In the genomic region with DNA sequence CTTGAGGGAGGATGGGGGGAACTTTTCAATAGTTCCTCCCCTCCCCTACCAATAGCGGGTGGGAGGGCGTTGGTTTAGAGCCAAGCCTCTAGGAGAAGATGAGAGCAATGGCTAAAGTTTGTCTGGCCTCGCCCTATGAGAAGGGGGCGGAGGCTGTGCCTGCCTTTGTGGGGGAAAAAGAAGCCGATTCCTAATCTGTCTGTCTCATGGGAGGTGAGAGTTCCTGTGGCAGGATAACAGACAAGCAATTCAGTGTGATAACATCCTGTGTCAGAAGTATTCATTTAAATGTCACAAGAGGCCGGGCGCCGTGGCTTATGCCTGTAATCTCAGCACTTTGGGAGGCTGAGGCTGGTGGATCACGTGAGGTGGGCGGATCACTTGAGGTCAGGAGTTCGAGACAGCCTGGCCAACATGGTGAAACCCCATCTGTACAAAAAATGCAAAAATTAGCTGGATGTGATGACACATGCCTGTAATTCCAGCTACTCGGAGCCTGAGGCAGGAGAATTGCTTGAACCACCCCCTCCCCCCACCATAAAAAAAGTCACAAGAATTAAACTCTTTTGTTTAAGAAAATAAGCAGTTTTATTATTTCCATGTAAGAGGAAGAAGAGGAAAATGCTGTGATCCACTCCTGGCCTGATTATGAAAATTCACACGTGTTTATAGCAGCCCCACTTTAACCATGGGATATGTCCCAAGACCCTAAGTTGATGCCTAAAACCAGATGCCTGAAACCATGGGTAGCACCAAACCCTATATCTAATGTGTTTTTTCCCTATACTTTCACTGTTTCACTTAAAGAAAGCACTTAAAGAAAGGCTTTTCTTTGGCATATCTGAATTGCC, we compare ENCODE assay signal across 8 cellular contexts. TPM values are rescaled to one million over a fixed set of nuclear protein-coding genes. Genes with fewer than 3 reads are reported as not detected.
DNase-seq lines count a peak whose midpoint lies in the region; ATAC-seq and TF ChIP-seq lines count a peak whose summit lies in the region.

No MANE protein-coding gene starts in this region.

- ATAC-seq in HG02759 (IDR thresholded peaks at IDR 0.05; ENCODE audit: unreplicated experiment) (peak; percentile 62), left cardiac atrium (peak; percentile 33 to 48), gastrocnemius medialis (no peak), HG02840 (IDR thresholded peaks at IDR 0.05; ENCODE audit: low FRiP score, unreplicated experiment) (no peak)

- peak overlapping the region; percentile 93 to 97 (median 96) for H3K27ac ChIP-seq in gastrocnemius medialis

- H3K27me3 Mint-ChIP-seq in activated naive CD4-positive, alpha-beta T cell treated with anti-CD3 and anti-CD28 coated beads for 36 hours (ENCODE audit: low read depth), result no peaks in the 10 kb centered on the region

- no peak for TF ChIP-seq CTCF in gastrocnemius medialis (IDR thresholded peaks at IDR 0.05 in 4 of 5, conservative IDR thresholded peaks at IDR 0.05 in 1 of 5)

- intact Hi-C loops in activated naive CD4-positive, alpha-beta T cell treated with anti-CD3 and anti-CD28 coated beads for 36 hours (cut with micrococcal nuclease), result loop anchor here (1.0 to 5.0 kb wide), 11 partner anchors 12 to 343 kb away; a partner anchor contains a TSS
- intact Hi-C loops in left cardiac atrium (cut with DNase I), result loop anchor here in 1 of 2 donors (5.0 kb wide), 1 partner anchor 288 kb away; no protein-coding TSS in a partner anchor
- intact Hi-C loops in gastrocnemius medialis (cut with DNase I; ENCODE audit: low total_unique reads), result loop anchor here (5.0 to 10.0 kb wide), 3 partner anchors 260 to 343 kb away; a partner anchor contains a TSS

- peaks cover 40 to 47% of the 10 kb centered on the region in 2 donors for H3K4me1 ChIP-seq in gastrocnemius medialis

- H3K4me3 ChIP-seq in gastrocnemius medialis, result peak overlapping the region; percentile 68 to 85 (median 78)

- CTCF ChIA-PET in activated naive CD4-positive, alpha-beta T cell treated with anti-CD3 and anti-CD28 coated beads for 36 hours (lab: Charles Lee), result no interaction called here

- no peaks in the 10 kb centered on the region for H3K9me3 Mint-ChIP-seq in activated naive CD4-positive, alpha-beta T cell treated with anti-CD3 and anti-CD28 coated beads for 36 hours

- peak overlapping the region; percentile 87 for H3K4me3 Mint-ChIP-seq in activated naive CD4-positive, alpha-beta T cell treated with anti-CD3 and anti-CD28 coated beads for 36 hours

- H3K27me3 ChIP-seq in gastrocnemius medialis, result no peaks in the 10 kb centered on the region

- H3K4me1 Mint-ChIP-seq in activated naive CD4-positive, alpha-beta T cell treated with anti-CD3 and anti-CD28 coated beads for 36 hours (ENCODE audit: low read depth), result peaks cover 65% of the 10 kb centered on the region

- TF ChIP-seq POLR2A in Raji (IDR thresholded peaks at IDR 0.05; ENCODE audit: insufficient read depth, low read depth, low read length) (peak; percentile 22; the same call in 1 of the 2 replicates), gastrocnemius medialis (IDR thresholded peaks at IDR 0.05) (peak in 1 of 2 donors; percentile 19)

- DNase-seq in ELF-1 (ENCODE audit: low read depth, low spot score), result peak; percentile 51
- DNase-seq in activated naive CD4-positive, alpha-beta T cell treated with anti-CD3 and anti-CD28 coated beads for 36 hours, result peak; percentile 98
- peak; percentile 88 for DNase-seq in left cardiac atrium
- peak; percentile 66 to 79 for DNase-seq in gastrocnemius medialis
- DNase-seq in nucleus accumbens (lab: John Stamatoyannopoulos, UW), result no peak

- H3K9me3 ChIP-seq in gastrocnemius medialis, result no peaks in the 10 kb centered on the region

- no peaks in the 10 kb centered on the region for H3K36me3 ChIP-seq in gastrocnemius medialis

- in situ Hi-C loops in gastrocnemius medialis (cut with MboI; ENCODE audit: low sequenced_read_pairs in 4 of 4), result loop anchor here in 3 of 4 donors (10.0 to 25.0 kb wide), 2 partner anchors 93 to 100 kb away; a partner anchor contains a TSS

- peak overlapping the region; percentile 97 for H3K27ac Mint-ChIP-seq in activated naive CD4-positive, alpha-beta T cell treated with anti-CD3 and anti-CD28 coated beads for 36 hours

- H3K36me3 Mint-ChIP-seq in activated naive CD4-positive, alpha-beta T cell treated with anti-CD3 and anti-CD28 coated beads for 36 hours (ENCODE audit: low read depth), result peaks cover 19% of the 10 kb centered on the region

RNA-seq across cellular contexts. Expression of a gene that starts 1.7 kb away (rescaled TPM):
- 10 to 100 TPM; 34.1 to 35.0 TPM for total RNA-seq in activated naive CD4-positive, alpha-beta T cell treated with anti-CD3 and anti-CD28 coated beads for 36 hours
- total RNA-seq in left cardiac atrium (10 to 100 TPM; 15.8 to 27.4 TPM), gastrocnemius medialis (10 to 100 TPM; 25.3 to 79.3 (median 37.4) TPM)

RNA-seq across cellular contexts. Expression of a gene that starts 50.4 kb away (rescaled TPM):
- total RNA-seq in activated naive CD4-positive, alpha-beta T cell treated with anti-CD3 and anti-CD28 coated beads for 36 hours, result not detected
- not detected for total RNA-seq in left cardiac atrium
- total RNA-seq in gastrocnemius medialis, result not detected

Comparison
In these comparisons a context has a peak if more than half of its experiments do, and no peak if none do; other contexts are left out.
1. DNase-seq: peak in ELF-1 (single experiment), activated naive CD4-positive, alpha-beta T cell treated with anti-CD3 and anti-CD28 coated beads for 36 hours (single experiment), left cardiac atrium (single experiment) and gastrocnemius medialis (2 of 2); none in nucleus accumbens (0 of 56).
2. ATAC-seq: peak in HG02759 (single experiment) and left cardiac atrium (2 of 2); none in gastrocnemius medialis (0 of 2) and HG02840 (single experiment).